ENCODE assay signal across 24 cellular contexts in genomic region chr1:114470681-114471080, GRCh38. TPM values are rescaled to one million over a fixed set of nuclear protein-coding genes. Genes with fewer than 3 reads are reported as not detected.
DNase-seq lines count a peak whose midpoint lies in the region; ATAC-seq, FAIRE-seq and TF ChIP-seq lines count a peak whose summit lies in the region.
"Had no signal": no experiment of that assay in that cellular context is flagged by ENCODE, and none has a peak within 500 bp of the region (broad histone marks: within the 10 kb centered on the region; RNA-seq: fewer than 3 reads in every experiment).

No MANE protein-coding gene starts in this region.

- H3K4me3 ChIP-seq in HepG2 (replicated peaks in 1 of 3; ENCODE audit: insufficient read depth in 1 of 3, low read depth in 2 of 3, low read length in 3 of 3): no peak overlapping the region
- H3K4me3 ChIP-seq in right lobe of liver: no peak overlapping the region
- H3K4me3 ChIP-seq in IMR-90 (ENCODE audit: insufficient read depth, low read depth, low read length): no peak overlapping the region
- no peak overlapping the region for H3K4me3 ChIP-seq in K562
- no peak overlapping the region for H3K4me3 ChIP-seq in trophoblast cell (ENCODE audit: low read depth, low read length)
- H3K4me3 ChIP-seq: A549; BLaER1 treated with 17β-estradiol and CSF1 and Interleukin-3, amounts not matched to agents 10 nM and 100 nM; GM23248 had no signal

- H3K14ac ChIP-seq in IMR-90 (replicated peaks; ENCODE audit: low read depth, low read length) (no peak overlapping the region), trophoblast cell (ENCODE audit: low read length) (no peak overlapping the region)

- dilution Hi-C loops in IMR-90 (cut with HindIII; ENCODE audit: low sequenced_read_pairs, unreplicated experiment): no loop called here

- 81% methylated on average over 5 of the region's 5 CpGs for whole genome bisulfite sequencing in HepG2 (ENCODE audit: low lambda C conversion rate)
- 0% methylated on average over 1 of the region's 5 CpGs for WGBS in right lobe of liver (ENCODE audit: insufficient coverage, low coverage, low lambda C conversion rate, missing lambda C conversion rate)
- 67% methylated on average over 3 of the region's 5 CpGs; no CpG with 5 or more reads in 1 of the 2 experiments for WGBS in IMR-90 (ENCODE audit: extremely low coverage in 2 of 2, insufficient read length in 1 of 2), 2 experiments
- WGBS in K562 (ENCODE audit: insufficient coverage, low coverage, missing lambda C conversion rate): 76% methylated on average over 5 of the region's 5 CpGs
- WGBS in trophoblast cell (ENCODE audit: extremely low coverage, insufficient coverage, insufficient read length): no CpG with 5 or more reads among the region's 5 CpGs

- H2AK5ac ChIP-seq in IMR-90 (ENCODE audit: low read depth, low read length) (no peak overlapping the region), trophoblast cell (ENCODE audit: low read length) (no peak overlapping the region)

- FAIRE-seq in HepG2 (lab: Jason Lieb, UNC) (no peak), K562 (lab: Jason Lieb, UNC) (no peak)
- FAIRE-seq: A549, GM12891, H1 had no signal

- no peak overlapping the region for H2BK5ac ChIP-seq in IMR-90 (ENCODE audit: low read depth, low read length, poor library complexity, severe bottlenecking)
- no peak overlapping the region for H2BK5ac ChIP-seq in trophoblast cell (ENCODE audit: low read depth, low read length, poor library complexity)

- POLR2A ChIA-PET in HepG2 (lab: Yijun Ruan, JAX): no interaction called here
- POLR2A ChIA-PET in IMR-90 (lab: Charles Lee; ENCODE audit: unreplicated experiment): no interaction called here
- POLR2A ChIA-PET in K562 (lab: Yijun Ruan, JAX): interaction anchor here (0.6 to 1.7 kb wide), 3 partner anchors 19 to 66 kb away, joined by 3 to 4 read pairs (median 3); partner anchors contain the start of gene TRIM33

- peaks cover 6% of the 10 kb centered on the region; the same call in 1 of the 2 replicates for H3K9me1 ChIP-seq in IMR-90 (ENCODE audit: insufficient read depth, low read length)
- no peaks in the 10 kb centered on the region for H3K9me1 ChIP-seq in K562 (ENCODE audit: control insufficient read depth, insufficient read depth, low read length)

- no peak overlapping the region for H3K9ac ChIP-seq in HepG2 (ENCODE audit: insufficient read depth, low read depth, low read length)
- no peak overlapping the region for H3K9ac ChIP-seq in IMR-90 (ENCODE audit: low read depth, low read length)
- no peak overlapping the region for H3K9ac ChIP-seq in K562 (ENCODE audit: insufficient read depth in 1 of 2, low read depth in 2 of 2, low read length in 2 of 2)
- no peak overlapping the region for H3K9ac ChIP-seq in trophoblast cell (ENCODE audit: low read length)
- H3K9ac ChIP-seq: BLaER1 treated with 17β-estradiol and CSF1 and Interleukin-3, amounts not matched to agents 10 nM and 100 nM; GM23248 had no signal

- no peak for TF ChIP-seq RAD21 in HepG2 (CRISPR knock-in tag; IDR thresholded peaks at IDR 0.05)
- TF ChIP-seq RAD21 in IMR-90 (IDR thresholded peaks at IDR 0.05; ENCODE audit: low read length): no peak
- no peak for TF ChIP-seq RAD21 in K562 (CRISPR knock-in tag; conservative IDR thresholded peaks at IDR 0.05 in 1 of 2, IDR thresholded peaks at IDR 0.05 in 1 of 2)

- H3K9me3 ChIP-seq in HepG2 (ENCODE audit: low read length): no peaks in the 10 kb centered on the region
- H3K9me3 ChIP-seq in right lobe of liver: no peaks in the 10 kb centered on the region
- no peaks in the 10 kb centered on the region for H3K9me3 ChIP-seq in IMR-90 (ENCODE audit: control insufficient read depth, insufficient read depth, low read length)
- no peaks in the 10 kb centered on the region for H3K9me3 ChIP-seq in K562 (replicated peaks; ENCODE audit: control insufficient read depth, insufficient read depth, low read depth, low read length)
- no peaks in the 10 kb centered on the region for H3K9me3 ChIP-seq in trophoblast cell (ENCODE audit: insufficient read depth, low read depth, low read length)
- H3K9me3 ChIP-seq: A549, BE2C had no signal

- TF ChIP-seq POLR2A in HepG2 (IDR thresholded peaks at IDR 0.05; ENCODE audit: insufficient read depth in 1 of 2, low read depth in 2 of 2, low read length in 2 of 2) (no peak), right lobe of liver (IDR thresholded peaks at IDR 0.05) (no peak), IMR-90 (IDR thresholded peaks at IDR 0.05; ENCODE audit: low read depth, low read length) (no peak), K562 (conservative IDR thresholded peaks at IDR 0.05) (no peak)

- no peak overlapping the region for H2AFZ ChIP-seq in HepG2 (ENCODE audit: low read length)
- no peak overlapping the region for H2AFZ ChIP-seq in IMR-90 (replicated peaks; ENCODE audit: low read length, poor library complexity)
- no peak overlapping the region for H2AFZ ChIP-seq in K562 (ENCODE audit: low read depth, low read length)
- no peak overlapping the region for H2AFZ ChIP-seq in trophoblast cell (ENCODE audit: insufficient read depth, low read length, poor library complexity)
- H2AFZ ChIP-seq: GM23248 had no signal

- H3K4ac ChIP-seq in IMR-90 (ENCODE audit: low read depth, low read length): no peak overlapping the region
- peak overlapping the region; percentile 53 for H3K4ac ChIP-seq in trophoblast cell (ENCODE audit: low read depth, low read length)

- peak overlapping the region; percentile 16 for H2AK9ac ChIP-seq in IMR-90 (replicated peaks; ENCODE audit: low read depth, low read length, poor library complexity)

- ATAC-seq in HepG2 (no peak), right lobe of liver (no peak), IMR-90 (ENCODE audit: low read depth) (no peak), K562 (no peak), Right ventricle myocardium inferior (no peak)
- ATAC-seq: A549 had no signal

- H3K27ac ChIP-seq in HepG2 (ENCODE audit: extremely low read length, insufficient read depth, low read length) (no peak overlapping the region), right lobe of liver (no peak overlapping the region), IMR-90 (ENCODE audit: insufficient read depth, low read length) (no peak overlapping the region), K562 (ENCODE audit: extremely low read depth, low read depth, low read length) (no peak overlapping the region), trophoblast cell (ENCODE audit: low read depth, low read length) (no peak overlapping the region)
- H3K27ac ChIP-seq: A549; BLaER1 treated with 17β-estradiol and CSF1 and Interleukin-3, amounts not matched to agents 10 nM and 100 nM; GM23248 had no signal

- CTCF ChIA-PET in HepG2 (lab: Yijun Ruan, JAX; ENCODE audit: low intra/inter-chr PET ratio, low total read pairs): no interaction called here
- CTCF ChIA-PET in IMR-90 (lab: Yijun Ruan, JAX): no interaction called here
- CTCF ChIA-PET in K562 (lab: Yijun Ruan, JAX; ENCODE audit: low intra/inter-chr PET ratio): no interaction called here

- H3K27me3 ChIP-seq in HepG2 (ENCODE audit: control insufficient read depth in 1 of 2, insufficient read depth in 2 of 2, low read length in 2 of 2) (no peaks in the 10 kb centered on the region), right lobe of liver (no peaks in the 10 kb centered on the region), IMR-90 (ENCODE audit: control insufficient read depth, insufficient read depth, low read length) (no peaks in the 10 kb centered on the region), K562 (ENCODE audit: control insufficient read depth in 2 of 2, insufficient read depth in 2 of 2, low read length in 2 of 2) (no peaks in the 10 kb centered on the region), trophoblast cell (ENCODE audit: insufficient read depth, low read length) (no peaks in the 10 kb centered on the region)
- H3K27me3 ChIP-seq: BE2C; BLaER1 treated with 17β-estradiol and CSF1 and Interleukin-3, amounts not matched to agents 10 nM and 100 nM had no signal

- H4K8ac ChIP-seq in IMR-90 (ENCODE audit: low read depth in 2 of 2, low read length in 2 of 2) (no peak overlapping the region), trophoblast cell (ENCODE audit: low read depth, low read length) (no peak overlapping the region)

- H3K4me2 ChIP-seq in HepG2 (ENCODE audit: low read depth, low read length) (no peak overlapping the region), IMR-90 (ENCODE audit: low read depth, low read length) (no peak overlapping the region), K562 (ENCODE audit: insufficient read depth, low read length) (no peak overlapping the region), trophoblast cell (ENCODE audit: low read length) (no peak overlapping the region)
- H3K4me2 ChIP-seq: A549; BLaER1 treated with 17β-estradiol and CSF1 and Interleukin-3, amounts not matched to agents 10 nM and 100 nM had no signal

- TF ChIP-seq CTCF in HepG2 (CRISPR knock-in tag; IDR thresholded peaks at IDR 0.05) (no peak), right lobe of liver (IDR thresholded peaks at IDR 0.05) (no peak), IMR-90 (conservative IDR thresholded peaks at IDR 0.05; ENCODE audit: low read depth, low read length) (no peak), K562 (IDR thresholded peaks at IDR 0.05 in 2 of 3, conservative IDR thresholded peaks at IDR 0.05 in 1 of 3; ENCODE audit: insufficient read depth in 2 of 3, low read depth in 1 of 3, low read length in 3 of 3) (no peak), GM13977 (IDR thresholded peaks at IDR 0.05; ENCODE audit: extremely low read depth, insufficient read depth, missing control alignments) (no peak)

- H3K23ac ChIP-seq in IMR-90 (ENCODE audit: low read depth, low read length): no peak overlapping the region
- no peak overlapping the region for H3K23ac ChIP-seq in trophoblast cell (ENCODE audit: low read length)

- DNase-seq in HepG2 (ENCODE audit: low spot score) (no peak), right lobe of liver (no peak), IMR-90 (no peak), K562 (ENCODE audit: extremely low read depth in 1 of 4, low spot score in 3 of 4) (no peak), trophoblast cell (no peak), Right ventricle myocardium inferior (ENCODE audit: missing footprints) (no peak), GM13977 (ENCODE audit: low spot score) (no peak)
- DNase-seq: 8988T; ACHN; AML-193; BE2C; Calu3; CD4-positive, alpha-beta T cell; CD8-positive, alpha-beta memory T cell; DMS53; DMS79 treated with DMSO at 0.1 percent for 48 hours; GF-D8; GM23248; H7; HCEC 1CT had no signal

- no peak overlapping the region for H4K91ac ChIP-seq in IMR-90 (ENCODE audit: insufficient read depth, low read depth, low read length)
- no peak overlapping the region for H4K91ac ChIP-seq in trophoblast cell (ENCODE audit: low read depth, low read length)

- H4K20me1 ChIP-seq in HepG2 (ENCODE audit: insufficient read depth, low read length) (no peaks in the 10 kb centered on the region), IMR-90 (ENCODE audit: insufficient read depth, low read length) (peaks cover 43% of the 10 kb centered on the region), K562 (replicated peaks; ENCODE audit: control insufficient read depth, insufficient read depth, low read length) (peaks cover 5% of the 10 kb centered on the region; the same call in 1 of the 2 replicates)

- H3K79me1 ChIP-seq in IMR-90 (ENCODE audit: low read depth in 1 of 2, low read length in 2 of 2) (peaks cover 44 to 63% of the 10 kb centered on the region in 2 experiments), trophoblast cell (ENCODE audit: low read length) (peaks cover 9% of the 10 kb centered on the region)

- H3K36me3 ChIP-seq in HepG2 (replicated peaks in 1 of 2; ENCODE audit: control insufficient read depth in 1 of 2, insufficient read depth in 2 of 2, low read length in 2 of 2) (no peaks in the 10 kb centered on the region), right lobe of liver (no peaks in the 10 kb centered on the region), IMR-90 (ENCODE audit: control insufficient read depth, insufficient read depth, low read length) (peaks cover 4% of the 10 kb centered on the region; the same call in 1 of the 2 replicates), K562 (ENCODE audit: control insufficient read depth, insufficient read depth, low read length) (peaks cover 3% of the 10 kb centered on the region; the same call in 2 of the 3 replicates), trophoblast cell (ENCODE audit: control insufficient read depth in 1 of 2, insufficient read depth in 2 of 2, low read length in 2 of 2) (peaks cover 4 to 8% of the 10 kb centered on the region in 2 experiments)
- H3K36me3 ChIP-seq: BE2C had no signal

- no peak overlapping the region for H3K56ac ChIP-seq in IMR-90 (ENCODE audit: extremely low read depth, insufficient read depth, low read length)

- BruUV-seq in HepG2 (replicated peaks; lab: Mats Ljungman, UMichigan): no TSS peak
- no TSS peak for BruUV-seq in IMR-90 (replicated peaks; lab: Mats Ljungman, UMichigan)
- BruUV-seq in K562 (replicated peaks; lab: Mats Ljungman, UMichigan): no TSS peak

- no peak overlapping the region for H4K5ac ChIP-seq in IMR-90 (ENCODE audit: low read depth, low read length)

- no peak overlapping the region for H4K12ac ChIP-seq in trophoblast cell (ENCODE audit: low read depth, low read length)

- H3K4me1 ChIP-seq in HepG2 (ENCODE audit: insufficient read depth, low read length) (peaks cover 80% of the 10 kb centered on the region), right lobe of liver (peaks cover 0 to 20% (median 4%) of the 10 kb centered on the region in 4 donors), IMR-90 (ENCODE audit: control insufficient read depth, insufficient read depth, low read length) (no peaks in the 10 kb centered on the region), K562 (replicated peaks in 1 of 2; ENCODE audit: control insufficient read depth in 2 of 2, insufficient read depth in 2 of 2, low read length in 2 of 2) (peaks cover 7 to 12% of the 10 kb centered on the region in 2 experiments), trophoblast cell (ENCODE audit: control insufficient read depth in 1 of 2, insufficient read depth in 2 of 2, low read length in 2 of 2) (peaks cover 12 to 15% of the 10 kb centered on the region in 2 experiments)
- H3K4me1 ChIP-seq: BE2C had no signal

- H2BK20ac ChIP-seq in IMR-90 (ENCODE audit: low read depth, low read length): no peak overlapping the region

- TF ChIP-seq EP300 in HepG2 (IDR thresholded peaks at IDR 0.05; ENCODE audit: low read depth in 2 of 2, low read length in 2 of 2) (no peak), HepG2 (CRISPR knock-in tag; IDR thresholded peaks at IDR 0.05; ENCODE audit: borderline replicate concordance) (no peak), K562 (IDR thresholded peaks at IDR 0.05; ENCODE audit: low read length) (no peak)

- no peak overlapping the region for H3K18ac ChIP-seq in IMR-90 (ENCODE audit: low read depth, low read length)
- no peak overlapping the region for H3K18ac ChIP-seq in trophoblast cell (ENCODE audit: low read length)

- peaks cover 89% of the 10 kb centered on the region for H3K79me2 ChIP-seq in HepG2 (ENCODE audit: insufficient read depth, low read length)
- peaks cover 97% of the 10 kb centered on the region for H3K79me2 ChIP-seq in K562 (ENCODE audit: control insufficient read depth, insufficient read depth, low read length)
- H3K79me2 ChIP-seq in trophoblast cell (ENCODE audit: control insufficient read depth, insufficient read depth, low read length, poor library complexity): peaks cover 19% of the 10 kb centered on the region

- H2BK15ac ChIP-seq in IMR-90 (ENCODE audit: low read depth, low read length): no peak overlapping the region

- intact Hi-C loops in HepG2 (cut with micrococcal nuclease; ENCODE audit: unreplicated experiment) (no loop called here), right lobe of liver (cut with DNase I) (no loop called here), IMR-90 (cut with micrococcal nuclease) (no loop called here), K562 (cut with micrococcal nuclease) (no loop called here), Right ventricle myocardium inferior (cut with DNase I) (no loop called here)

- in situ Hi-C loops in HepG2 (cut with HindIII; ENCODE audit: extremely low pct_ligation_motif_present, low pct_unique_long_range_greater_than_20kb) (no loop called here), IMR-90 (cut with MboI; ENCODE audit: low sequenced_read_pairs) (no loop called here), K562 (cut with MboI) (no loop called here), GM13977 (cut with MboI; ENCODE audit: low pct_unique_long_range_greater_than_20kb, low sequenced_read_pairs, unreplicated experiment) (no loop called here)

- no peak overlapping the region for H2BK12ac ChIP-seq in trophoblast cell (ENCODE audit: low read length)

- H2BK120ac ChIP-seq in IMR-90 (ENCODE audit: low read depth, low read length) (no peak overlapping the region), trophoblast cell (ENCODE audit: insufficient read depth, low read length, poor library complexity) (no peak overlapping the region)

RNA-seq across cellular contexts. Expression of gene TRIM33, which starts 40.3 kb away (rescaled TPM):
- total RNA-seq in HepG2 (2016; rRNA removed; fragmentation: Illumina TruSeq; extraction: Trizol): 42.2 and 42.8 TPM in 2 replicates
- 8.8 and 9.0 TPM in 2 replicates for total RNA-seq in HepG2 (2016; cell fraction: cytosol; rRNA removed; fragmentation: Illumina TruSeq; extraction: Trizol; ENCODE audit: low read depth)
- 39.4 and 41.0 TPM in 2 replicates for total RNA-seq in HepG2 (2016; cell fraction: insoluble cytoplasmic fraction; rRNA removed; fragmentation: Illumina TruSeq; extraction: Trizol)
- 11.6 and 13.2 TPM in 2 replicates for total RNA-seq in HepG2 (2016; cell fraction: membrane; rRNA removed; fragmentation: Illumina TruSeq; extraction: Trizol)
- total RNA-seq in HepG2 (2016; cell fraction: nucleus; rRNA removed; fragmentation: Illumina TruSeq; extraction: Trizol): 54.1 and 54.2 TPM in 2 replicates
- 31.0 and 35.5 TPM in 2 replicates for polyA plus RNA-seq in HepG2 (2011; rRNA removed)
- 12.2 and 14.5 TPM in 2 replicates for polyA plus RNA-seq in HepG2 (2011; cell fraction: cytosol; rRNA removed)
- polyA plus RNA-seq in HepG2 (2011; cell fraction: nucleus; rRNA removed): 28.4 and 29.4 TPM in 2 replicates
- 19.4 and 23.2 TPM in 2 replicates for polyA plus RNA-seq in HepG2 (2012)
- polyA plus RNA-seq in HepG2 (2016; cell fraction: cytosol; fragmentation: Illumina TruSeq; extraction: Trizol; ENCODE audit: low read depth): 0.87 and 0.88 TPM in 2 replicates
- 27.4 and 29.1 TPM in 2 replicates for polyA plus RNA-seq in HepG2 (2016; cell fraction: insoluble cytoplasmic fraction; fragmentation: Illumina TruSeq; extraction: Trizol; ENCODE audit: low read depth)
- polyA plus RNA-seq in HepG2 (2016; cell fraction: membrane; fragmentation: Illumina TruSeq; extraction: Trizol; ENCODE audit: low read depth): 2.7 and 3.4 TPM in 2 replicates
- polyA plus RNA-seq in HepG2 (2016; cell fraction: nucleus; fragmentation: Illumina TruSeq; extraction: Trizol; ENCODE audit: insufficient read depth, low read depth): 38.6 and 49.9 TPM in 2 replicates
- 39.0 and 73.0 TPM in 2 replicates for polyA minus RNA-seq in HepG2 (2011; rRNA and poly(A)+ RNA removed; ENCODE audit: low replicate concordance)
- polyA minus RNA-seq in HepG2 (2011; cell fraction: cytosol; rRNA and poly(A)+ RNA removed): 30.9 and 38.0 TPM in 2 replicates
- 91.8 and 97.2 TPM in 2 replicates for polyA minus RNA-seq in HepG2 (2011; cell fraction: nucleus; rRNA and poly(A)+ RNA removed)
- total RNA-seq in right lobe of liver: 10 to 100 TPM; 13.9 to 18.0 (median 15.0) TPM
- 40.0 and 40.1 TPM in 2 replicates for total RNA-seq in IMR-90 (2012; rRNA removed)
- 9.2 and 9.5 TPM in 2 replicates for polyA plus RNA-seq in IMR-90 (2012; rRNA removed)
- 1.8 and 2.9 TPM in 2 replicates for polyA plus RNA-seq in IMR-90 (2012; cell fraction: cytosol; rRNA removed)
- polyA plus RNA-seq in IMR-90 (2012; cell fraction: nucleus; rRNA removed; ENCODE audit: low replicate concordance): 4.9 and 21.6 TPM in 2 replicates
- total RNA-seq in K562 (2011; cell fraction: chromatin; rRNA removed; ENCODE audit: low replicate concordance): 57.1 and 190 TPM in 2 replicates
- total RNA-seq in K562 (2011; cell fraction: nucleolus; rRNA removed): 19.0 and 31.5 TPM in 2 replicates
- total RNA-seq in K562 (2011; cell fraction: nucleoplasm; rRNA removed): 65.5 and 113 TPM in 2 replicates
- total RNA-seq in K562 (2014; rRNA removed): 25.7 and 38.8 TPM in 2 replicates
- total RNA-seq in K562 (2014; rRNA removed; fragmentation: Illumina TruSeq; extraction: Trizol): 44.5 and 47.8 TPM in 2 replicates
- 55.2 and 58.4 TPM in 2 replicates for total RNA-seq in K562 (2015; rRNA removed; fragmentation: Illumina TruSeq; extraction: Trizol)
- total RNA-seq in K562 (2021): 40.8 and 42.1 TPM in 2 replicates
- 41.3 and 48.5 TPM in 2 replicates for polyA plus RNA-seq in K562 (2011; rRNA removed)
- 19.0 and 20.8 TPM in 2 replicates for polyA plus RNA-seq in K562 (2011; cell fraction: cytosol; rRNA removed)
- polyA plus RNA-seq in K562 (2011; cell fraction: nucleus; rRNA removed): 63.7 and 71.6 TPM in 2 replicates
- 21.4 and 22.2 TPM in 2 replicates for polyA plus RNA-seq in K562 (2012)
- 37.0 and 40.2 TPM in 2 replicates for polyA plus RNA-seq in K562 (2014; fragmentation: Illumina TruSeq; extraction: Trizol)
- 10 to 100 TPM in 1 of 2 experiments, 1 to 10 TPM in 1; 9.3 to 12.6 TPM for polyA plus RNA-seq in K562 (2014; fragmentation: Nextera tagmentation; extraction: Ambion mirVana)
- 19.2 and 20.3 TPM in 2 replicates for polyA plus RNA-seq in K562 (2014; rRNA removed)
- 83.2 and 90.5 TPM in 2 replicates for polyA minus RNA-seq in K562 (2011; rRNA and poly(A)+ RNA removed)
- polyA minus RNA-seq in K562 (2011; cell fraction: cytosol; rRNA and poly(A)+ RNA removed): 44.4 and 48.8 TPM in 2 replicates
- polyA minus RNA-seq in K562 (2011; cell fraction: nucleus; rRNA and poly(A)+ RNA removed): 31.0 and 64.2 TPM in 2 replicates
- polyA plus RNA-seq in trophoblast cell (2013): 110 and 120 TPM in 2 replicates
- 14.5 TPM for total RNA-seq in Right ventricle myocardium inferior

Comparison
In these comparisons a context has a peak if more than half of its experiments do, and no peak if none do; other contexts are left out.
1. Of the 241 proteins assayed by ChIP-seq in both HepG2 and K562: peak only in HepG2: none; only in K562: none; in both: ZNF121; in neither: 240.